ENCODE assay signal across 17 cellular contexts in genomic region chr12:57822392-57823130, GRCh38. TPM values are rescaled to one million over a fixed set of nuclear protein-coding genes. Genes with fewer than 3 reads are reported as not detected.
A peak's percentile ranks its signal among the peaks of the same experiment; 100 is the strongest.
DNase-seq lines count a peak whose midpoint lies in the region; ATAC-seq and TF ChIP-seq lines count a peak whose summit lies in the region.
"Had no signal": no experiment of that assay in that cellular context is flagged by ENCODE, and none has a peak within 500 bp of the region (broad histone marks: within the 10 kb centered on the region; RNA-seq: fewer than 3 reads in every experiment).

No MANE protein-coding gene starts in this region.

- peaks cover 16% of the 10 kb centered on the region for H3K36me3 Mint-ChIP-seq in activated CD8-positive, alpha-beta T cell treated with anti-CD3 and anti-CD28 coated beads for 36 hours (ENCODE audit: low read depth)

- no peak for DNase-seq in activated CD8-positive, alpha-beta T cell treated with anti-CD3 and anti-CD28 coated beads for 36 hours
- no peak for DNase-seq in esophagus muscularis mucosa (ENCODE audit: extremely low spot score)
- DNase-seq in spleen, result peak; percentile 34
- no peak for DNase-seq in ecto neural progenitor cell (ENCODE audit: low spot score)
- DNase-seq in epidermal melanocyte (ENCODE audit: insufficient read length, low spot score), result no peak
- DNase-seq: body of pancreas; CD8-positive, alpha-beta memory T cell; GM23248; Karpas-422; left colon; NCI-H2029; thyroid gland had no signal

- H3K27ac ChIP-seq in esophagus muscularis mucosa (replicated peaks in 1 of 4) (peak overlapping the region in 3 of 4 donors; percentile 18 to 54 (median 28)), spleen (peak overlapping the region in 4 of 8 donors; percentile 31 to 65 (median 37))
- H3K27ac ChIP-seq: body of pancreas, GM23248, hepatocyte, neural progenitor cell, VCaP had no signal

- peak overlapping the region; percentile 73 for H3K27ac Mint-ChIP-seq in activated CD8-positive, alpha-beta T cell treated with anti-CD3 and anti-CD28 coated beads for 36 hours
- H3K27ac Mint-ChIP-seq: endodermal cell, neural progenitor cell had no signal

- WGBS in esophagus muscularis mucosa, result 76% methylated on average over 10 of the region's 10 CpGs
- 79 to 90% (median 86%) methylated on average over 9 to 10 of the region's 10 CpGs for WGBS in spleen, 5 donors

- H3K4me1 Mint-ChIP-seq in activated CD8-positive, alpha-beta T cell treated with anti-CD3 and anti-CD28 coated beads for 36 hours (ENCODE audit: low read depth), result no peaks in the 10 kb centered on the region
- H3K4me1 Mint-ChIP-seq: endodermal cell, neural progenitor cell had no signal

- no peak for TF ChIP-seq POLR2A in esophagus muscularis mucosa (IDR thresholded peaks at IDR 0.05; ENCODE audit: low read depth)
- no peak for TF ChIP-seq POLR2A in spleen (IDR thresholded peaks at IDR 0.05)

- peaks cover 39 to 85% (median 69%) of the 10 kb centered on the region in 4 donors for H3K4me1 ChIP-seq in esophagus muscularis mucosa
- H3K4me1 ChIP-seq in spleen, result peaks cover 0 to 47% (median 8%) of the 10 kb centered on the region in 6 donors
- H3K4me1 ChIP-seq: body of pancreas, neural progenitor cell had no signal

- H3K9me3 Mint-ChIP-seq in activated CD8-positive, alpha-beta T cell treated with anti-CD3 and anti-CD28 coated beads for 36 hours, result no peaks in the 10 kb centered on the region
- H3K9me3 Mint-ChIP-seq: CD8-positive, alpha-beta memory T cell; endodermal cell; neural progenitor cell had no signal

- H3K9me3 ChIP-seq in esophagus muscularis mucosa, result no peaks in the 10 kb centered on the region
- H3K9me3 ChIP-seq in spleen, result no peaks in the 10 kb centered on the region
- H3K9me3 ChIP-seq: body of pancreas, thyroid gland had no signal

- H3K27me3 ChIP-seq in esophagus muscularis mucosa (no peaks in the 10 kb centered on the region), spleen (replicated peaks in 1 of 7) (no peaks in the 10 kb centered on the region)
- H3K27me3 ChIP-seq: body of pancreas, hepatocyte, neural progenitor cell, thyroid gland had no signal

- intact Hi-C loops in activated CD8-positive, alpha-beta T cell treated with anti-CD3 and anti-CD28 coated beads for 36 hours (cut with micrococcal nuclease), result no loop called here
- intact Hi-C loops in esophagus muscularis mucosa (cut with DNase I), result no loop called here
- intact Hi-C loops in spleen (cut with DNase I; ENCODE audit: low total_unique reads), result no loop called here

- no peak for TF ChIP-seq CTCF in activated CD8-positive, alpha-beta T cell treated with anti-CD3 and anti-CD28 coated beads for 36 hours (IDR thresholded peaks at IDR 0.05)
- TF ChIP-seq CTCF in esophagus muscularis mucosa (IDR thresholded peaks at IDR 0.05) (no peak), spleen (IDR thresholded peaks at IDR 0.05 in 8 of 11, conservative IDR thresholded peaks at IDR 0.05 in 3 of 11) (no peak)

- H3K36me3 ChIP-seq in esophagus muscularis mucosa, result peaks cover 74 to 91% (median 85%) of the 10 kb centered on the region in 4 donors
- peaks cover 12 to 97% (median 83%) of the 10 kb centered on the region in 6 donors for H3K36me3 ChIP-seq in spleen
- H3K36me3 ChIP-seq: neural progenitor cell had no signal

- ATAC-seq in activated CD8-positive, alpha-beta T cell treated with anti-CD3 and anti-CD28 coated beads for 36 hours, result no peak
- ATAC-seq: body of pancreas, left colon had no signal

- CTCF ChIA-PET in activated CD8-positive, alpha-beta T cell treated with anti-CD3 and anti-CD28 coated beads for 36 hours (lab: Charles Lee), result interaction anchor here (0.8 to 2.4 kb wide), 5 partner anchors 10 to 83 kb away, joined by 3 to 6 read pairs (median 5); no protein-coding TSS in a partner anchor

- no peak overlapping the region for H3K4me3 ChIP-seq in esophagus muscularis mucosa
- H3K4me3 ChIP-seq in spleen, result no peak overlapping the region
- H3K4me3 ChIP-seq: body of pancreas, GM23248, hepatocyte, neural progenitor cell, skin epidermis, thyroid gland had no signal

- TF ChIP-seq EP300 in esophagus muscularis mucosa (IDR thresholded peaks at IDR 0.05), result no peak

- no peaks in the 10 kb centered on the region for H3K27me3 Mint-ChIP-seq in activated CD8-positive, alpha-beta T cell treated with anti-CD3 and anti-CD28 coated beads for 36 hours

- H3K4me3 Mint-ChIP-seq in activated CD8-positive, alpha-beta T cell treated with anti-CD3 and anti-CD28 coated beads for 36 hours, result no peak overlapping the region
- H3K4me3 Mint-ChIP-seq: CD8-positive, alpha-beta memory T cell; endodermal cell; neural progenitor cell had no signal

- POLR2A ChIA-PET in activated CD8-positive, alpha-beta T cell treated with anti-CD3 and anti-CD28 coated beads for 36 hours (lab: Charles Lee), result interaction anchor here (0.9 kb wide), 1 partner anchor 35 kb away, joined by 4 read pairs; no protein-coding TSS in a partner anchor

RNA-seq across cellular contexts. Expression of gene AVIL, which starts 4.0 kb away (rescaled TPM):
- total RNA-seq in activated CD8-positive, alpha-beta T cell treated with anti-CD3 and anti-CD28 coated beads for 36 hours, result under 1 TPM; 0.34 to 0.49 TPM
- 1 to 10 TPM; 2.2 to 5.8 (median 2.8) TPM for total RNA-seq in esophagus muscularis mucosa
- total RNA-seq in spleen, result 10 to 100 TPM in 1 of 7 donors, 1 to 10 TPM in 6; 4.8 to 18.6 (median 7.3) TPM
- 1 to 10 TPM; 2.0 to 3.2 (median 2.8) TPM for polyA plus RNA-seq in spleen

RNA-seq across cellular contexts. Expression of gene CTDSP2, which starts 24.0 kb away (rescaled TPM):
- total RNA-seq in activated CD8-positive, alpha-beta T cell treated with anti-CD3 and anti-CD28 coated beads for 36 hours, result 10 to 100 TPM; 67.1 to 67.2 TPM
- total RNA-seq in esophagus muscularis mucosa (100 to 1,000 TPM; 127 to 249 (median 196) TPM), spleen (100 to 1,000 TPM; 140 to 203 (median 181) TPM)
- 10 to 100 TPM; 22.2 to 43.5 (median 23.8) TPM for polyA plus RNA-seq in spleen

RNA-seq across cellular contexts. Expression of gene TSFM, which starts 40.0 kb away (rescaled TPM):
- total RNA-seq in activated CD8-positive, alpha-beta T cell treated with anti-CD3 and anti-CD28 coated beads for 36 hours, result 10 to 100 TPM; 46.3 to 47.3 TPM
- total RNA-seq in esophagus muscularis mucosa (10 to 100 TPM; 17.6 to 38.4 (median 29.2) TPM), spleen (10 to 100 TPM; 13.2 to 29.8 (median 16.3) TPM)
- polyA plus RNA-seq in spleen, result 10 to 100 TPM; 20.7 to 38.2 (median 32.5) TPM

RNA-seq across cellular contexts. Expression of gene EEF1AKMT3, which starts 50.1 kb away (rescaled TPM):
- total RNA-seq in activated CD8-positive, alpha-beta T cell treated with anti-CD3 and anti-CD28 coated beads for 36 hours, result 1 to 10 TPM; 4.0 to 4.3 TPM
- total RNA-seq in esophagus muscularis mucosa (10 to 100 TPM in 2 of 4 donors, 1 to 10 TPM in 2; 6.6 to 13.2 (median 10.0) TPM), spleen (1 to 10 TPM; 3.0 to 9.5 (median 6.0) TPM)
- 1 to 10 TPM; 1.2 to 1.6 (median 1.4) TPM for polyA plus RNA-seq in spleen

RNA-seq across cellular contexts. Expression of gene METTL1, which starts 50.7 kb away (rescaled TPM):
- 10 to 100 TPM; 29.6 to 34.1 TPM for total RNA-seq in activated CD8-positive, alpha-beta T cell treated with anti-CD3 and anti-CD28 coated beads for 36 hours
- total RNA-seq in esophagus muscularis mucosa, result 1 to 10 TPM; 4.2 to 9.8 (median 5.7) TPM
- total RNA-seq in spleen, result 10 to 100 TPM in 3 of 7 donors, 1 to 10 TPM in 4; 4.9 to 22.0 (median 9.9) TPM
- 10 to 100 TPM; 15.8 to 20.7 (median 16.3) TPM for polyA plus RNA-seq in spleen
